10 cellular contexts compared by ENCODE assay signal in the genomic region with DNA sequence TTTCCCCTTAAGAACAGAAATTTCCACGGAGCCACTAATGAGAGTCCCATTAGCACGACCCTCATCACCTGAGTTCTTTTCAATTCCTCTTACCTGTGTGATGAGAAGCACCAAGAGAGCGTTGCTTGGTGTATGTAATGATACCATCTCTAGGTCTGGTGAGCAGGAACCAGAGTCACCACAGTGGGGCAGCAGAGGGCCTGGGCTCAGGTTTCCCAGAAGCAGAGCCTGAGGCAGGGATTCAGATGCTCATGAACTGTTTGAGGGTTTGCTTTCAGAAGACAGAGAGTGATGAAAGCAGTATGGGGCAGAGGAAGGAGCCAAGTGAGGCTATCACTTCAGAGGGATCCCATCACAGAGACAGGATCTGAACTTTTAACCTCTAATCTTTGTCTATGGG. TPM values are rescaled to one million over a fixed set of nuclear protein-coding genes. Genes with fewer than 3 reads are reported as not detected.
DNase-seq lines count a peak whose midpoint lies in the region; ATAC-seq, FAIRE-seq and TF ChIP-seq lines count a peak whose summit lies in the region.
"Had no signal": no experiment of that assay in that cellular context is flagged by ENCODE, and none has a peak within 500 bp of the region (broad histone marks: within the 10 kb centered on the region; RNA-seq: fewer than 3 reads in every experiment).

No MANE protein-coding gene starts in this region.

- H3K27ac Mint-ChIP-seq in activated B cell treated with CpG ODN at 0.5 μM for 24 hours, result no peak overlapping the region

- peaks cover 5 to 14% (median 11%) of the 10 kb centered on the region in 3 donors for H3K9me3 ChIP-seq in tibial artery

- peak; percentile 43 for FAIRE-seq in A204.1 (lab: Jason Lieb, UNC)

- H3K36me3 Mint-ChIP-seq in activated B cell treated with CpG ODN at 0.5 μM for 24 hours (ENCODE audit: low read depth), result peaks cover 3% of the 10 kb centered on the region

- peak in 1 of 2 experiments; percentile 25 for DNase-seq in HL-60 (ENCODE audit: low read depth in 1 of 2, low spot score in 1 of 2)
- no peak for DNase-seq in activated B cell treated with CpG ODN at 0.5 μM for 24 hours
- DNase-seq in iPS-NIHi7 (ENCODE audit: extremely low spot score), result peak; percentile 35
- DNase-seq in tibial artery, result no peak

- no peaks in the 10 kb centered on the region for H3K36me3 ChIP-seq in tibial artery

- intact Hi-C loops in activated B cell treated with CpG ODN at 0.5 μM for 24 hours (cut with micrococcal nuclease) (no loop called here), tibial artery (cut with DNase I; ENCODE audit: low total_unique reads) (no loop called here)

- POLR2A ChIA-PET in activated B cell treated with CpG ODN at 0.5 μM for 24 hours (lab: Charles Lee), result no interaction called here

- CTCF ChIA-PET in activated B cell treated with CpG ODN at 0.5 μM for 24 hours (lab: Charles Lee), result interaction anchor here (0.8 kb wide), 1 partner anchor 291 kb away, joined by 3 read pairs; no protein-coding TSS in a partner anchor

- peaks cover 11% of the 10 kb centered on the region for H3K4me1 Mint-ChIP-seq in activated B cell treated with CpG ODN at 0.5 μM for 24 hours

- H3K27me3 ChIP-seq in HL-60 (ENCODE audit: insufficient read depth, poor library complexity, severe bottlenecking) (no peaks in the 10 kb centered on the region), tibial artery (peaks cover 0 to 16% of the 10 kb centered on the region in 2 donors)

- no peak overlapping the region for H3K4me3 Mint-ChIP-seq in activated B cell treated with CpG ODN at 0.5 μM for 24 hours

- peaks cover 9% of the 10 kb centered on the region for H3K9me3 Mint-ChIP-seq in activated B cell treated with CpG ODN at 0.5 μM for 24 hours

- H3K4me3 ChIP-seq in HL-60 (replicated peaks; ENCODE audit: insufficient read depth, low read length) (no peak overlapping the region), tibial artery (no peak overlapping the region)

- ATAC-seq in activated B cell treated with CpG ODN at 0.5 μM for 24 hours (ENCODE audit: low read depth) (peak; percentile 37), GM21786 (IDR thresholded peaks at IDR 0.05; ENCODE audit: unreplicated experiment) (no peak), HG03095 (IDR thresholded peaks at IDR 0.05; ENCODE audit: unreplicated experiment) (no peak), GM21737 (IDR thresholded peaks at IDR 0.05; ENCODE audit: unreplicated experiment) (no peak)

- TF ChIP-seq CTCF in HL-60 (IDR thresholded peaks at IDR 0.05; ENCODE audit: insufficient read depth, low read length) (peak; percentile 13), activated B cell treated with CpG ODN at 0.5 μM for 24 hours (IDR thresholded peaks at IDR 0.05) (no peak), tibial artery (IDR thresholded peaks at IDR 0.05) (no peak)

- H3K4me1 ChIP-seq in tibial artery, result peaks cover 0 to 10% (median 2%) of the 10 kb centered on the region in 4 donors

- H3K27ac ChIP-seq in HL-60 (replicated peaks) (no peak overlapping the region), tibial artery (no peak overlapping the region)

- peaks cover 19% of the 10 kb centered on the region for H3K27me3 Mint-ChIP-seq in activated B cell treated with CpG ODN at 0.5 μM for 24 hours

RNA-seq across cellular contexts. Expression of gene PTPRH, which starts 3.1 kb away (rescaled TPM):
- total RNA-seq in activated B cell treated with CpG ODN at 0.5 μM for 24 hours, result not detected in 2 replicates
- total RNA-seq: activated CD8-positive, alpha-beta memory T cell treated with anti-CD3 and anti-CD28 coated beads for 36 hours; mononuclear cell had no signal

RNA-seq across cellular contexts. Expression of gene TMEM86B, which starts 16.1 kb away (rescaled TPM):
- total RNA-seq in activated B cell treated with CpG ODN at 0.5 μM for 24 hours, result 12.6 and 14.8 TPM in 2 replicates

RNA-seq across cellular contexts. Expression of gene SYT5, which starts 32.4 kb away (rescaled TPM):
- not detected in 2 replicates for total RNA-seq in activated B cell treated with CpG ODN at 0.5 μM for 24 hours
- total RNA-seq: activated CD8-positive, alpha-beta memory T cell treated with anti-CD3 and anti-CD28 coated beads for 36 hours had no signal

RNA-seq across cellular contexts. Expression of gene DNAAF3, which starts 46.0 kb away (rescaled TPM):
- not detected in 2 replicates for total RNA-seq in activated B cell treated with CpG ODN at 0.5 μM for 24 hours
- total RNA-seq: activated CD8-positive, alpha-beta memory T cell treated with anti-CD3 and anti-CD28 coated beads for 36 hours had no signal

RNA-seq across cellular contexts. Expression of gene PPP6R1, which starts 46.4 kb away (rescaled TPM):
- total RNA-seq in activated B cell treated with CpG ODN at 0.5 μM for 24 hours, result 203 and 220 TPM in 2 replicates
